In genomic region chr7:131328387-131329175, GRCh38 we compare ENCODE assay signal across 8 cellular contexts. TPM values are rescaled to one million over a fixed set of nuclear protein-coding genes. Genes with fewer than 3 reads are reported as not detected.
DNase-seq lines count a peak whose midpoint lies in the region; ATAC-seq and TF ChIP-seq lines count a peak whose summit lies in the region.

No MANE protein-coding gene starts in this region.

- peaks cover 4% of the 10 kb centered on the region for H3K79me1 ChIP-seq in neuronal stem cell (ENCODE audit: low read depth, low read length)

- peak overlapping the region; percentile 94 for H3K4me3 ChIP-seq in fibroblast of pulmonary artery (replicated peaks; ENCODE audit: low read depth, low read length)
- H3K4me3 ChIP-seq in neuronal stem cell (ENCODE audit: low read length in 2 of 2): peak overlapping the region; percentile 93 to 95

- no CpG with 5 or more reads among the region's 19 CpGs for WGBS in neuronal stem cell (ENCODE audit: extremely low coverage in 2 of 2, insufficient read length in 2 of 2, insufficient replicate concordance in 1 of 2), 2 donors

- peak overlapping the region; percentile 89 for H3K23ac ChIP-seq in neuronal stem cell (ENCODE audit: low read depth, low read length, poor library complexity)

- H3K9ac ChIP-seq in neuronal stem cell (ENCODE audit: low read depth, low read length, poor library complexity): peak overlapping the region; percentile 99

- H3K4me2 ChIP-seq in neuronal stem cell (ENCODE audit: insufficient read depth, low read length, poor library complexity, severe bottlenecking): no peak overlapping the region

- no peaks in the 10 kb centered on the region for H3K27me3 Mint-ChIP-seq in T-helper 17 cell

- H3K4ac ChIP-seq in neuronal stem cell (ENCODE audit: low read length): no peak overlapping the region

- peaks cover 0 to 14% of the 10 kb centered on the region in 2 donors for H3K36me3 ChIP-seq in neuronal stem cell (replicated peaks in 1 of 2; ENCODE audit: control insufficient read depth in 2 of 2, insufficient read depth in 2 of 2, low read length in 2 of 2)

- intact Hi-C loops in posterior cingulate gyrus (cut with DNase I): loop anchor here (5.0 kb wide), 3 partner anchors 94 to 261 kb away; no protein-coding TSS in a partner anchor

- no peak overlapping the region for H2BK12ac ChIP-seq in neuronal stem cell (ENCODE audit: low read length)

- TF ChIP-seq CTCF in fibroblast of pulmonary artery (IDR thresholded peaks at IDR 0.05; ENCODE audit: low read length, missing control alignments): no peak

- H3K27ac ChIP-seq in neuronal stem cell (replicated peaks; ENCODE audit: low read length): no peak overlapping the region

- H2BK15ac ChIP-seq in neuronal stem cell (ENCODE audit: low read length): no peak overlapping the region

- peak overlapping the region; percentile 97 for H2BK5ac ChIP-seq in neuronal stem cell (ENCODE audit: low read length)

- H4K91ac ChIP-seq in neuronal stem cell (ENCODE audit: low read depth, low read length, poor library complexity): no peak overlapping the region

- peaks cover 6% of the 10 kb centered on the region for H3K36me3 Mint-ChIP-seq in T-helper 17 cell (ENCODE audit: low read depth)

- H2AK5ac ChIP-seq in neuronal stem cell (ENCODE audit: low read depth, low read length): peak overlapping the region; percentile 83

- H3K4me1 Mint-ChIP-seq in T-helper 17 cell: peaks cover 53% of the 10 kb centered on the region

- ATAC-seq in GM21423 (IDR thresholded peaks at IDR 0.05; ENCODE audit: unreplicated experiment): peak; percentile 18
- no peak for ATAC-seq in T-helper 17 cell

- DNase-seq in AG08396 (ENCODE audit: low spot score): peak; percentile 45
- DNase-seq in T-helper 17 cell: no peak
- peak; percentile 42 for DNase-seq in fibroblast of pulmonary artery (ENCODE audit: low read depth)
- no peak for DNase-seq in neuronal stem cell (ENCODE audit: low spot score)
- DNase-seq in stimulated activated CD4-positive, alpha-beta T cell treated with anti-CD3 and anti-CD28 coated beads, Interleukin-4, amount 100 ng/mL, for 1 hour: no peak
- DNase-seq in posterior cingulate gyrus: no peak
- no peak for DNase-seq in activated CD4-positive, CD25-positive, alpha-beta regulatory T cell (lab: John Stamatoyannopoulos, UW)

- peak overlapping the region; percentile 100 for H3K18ac ChIP-seq in neuronal stem cell (ENCODE audit: low read length)

- H3K27ac Mint-ChIP-seq in T-helper 17 cell: peak overlapping the region; percentile 98

- no peaks in the 10 kb centered on the region for H3K9me3 ChIP-seq in T-helper 17 cell (ENCODE audit: control insufficient read depth, low read length, poor library complexity, severe bottlenecking)
- H3K9me3 ChIP-seq in neuronal stem cell (replicated peaks in 1 of 2; ENCODE audit: control insufficient read depth in 2 of 2, insufficient read depth in 1 of 2, low read depth in 1 of 2, low read length in 2 of 2): peaks cover 0 to 11% of the 10 kb centered on the region in 2 donors

- no peak overlapping the region for H4K8ac ChIP-seq in neuronal stem cell (ENCODE audit: low read depth, low read length)

- H3K14ac ChIP-seq in neuronal stem cell (ENCODE audit: low read length): no peak overlapping the region

- no peaks in the 10 kb centered on the region for H3K27me3 ChIP-seq in neuronal stem cell (ENCODE audit: control insufficient read depth in 3 of 3, insufficient read depth in 3 of 3, low read depth in 1 of 3, low read length in 3 of 3)

- H2AFZ ChIP-seq in neuronal stem cell (ENCODE audit: low read length): peak overlapping the region; percentile 89

- peaks cover 3 to 9% of the 10 kb centered on the region in 2 donors for H3K4me1 ChIP-seq in neuronal stem cell (ENCODE audit: control insufficient read depth in 2 of 2, insufficient read depth in 1 of 2, low read depth in 1 of 2, low read length in 2 of 2)

- H3K4me3 Mint-ChIP-seq in T-helper 17 cell: peak overlapping the region; percentile 97

- no peak overlapping the region for H2BK120ac ChIP-seq in neuronal stem cell (ENCODE audit: low read depth, low read length)

RNA-seq across cellular contexts. Expression of gene MKLN1, which starts 0.9 kb away (rescaled TPM):
- total RNA-seq in T-helper 17 cell: 10 to 100 TPM; 46.5 to 51.1 TPM
- polyA plus RNA-seq in neuronal stem cell (2013, experiment 1 of 2): 14.0 TPM
- polyA plus RNA-seq in neuronal stem cell (2013, experiment 2 of 2): 14.8 TPM

Comparison
In these comparisons a context has a peak if more than half of its experiments do, and no peak if none do; other contexts are left out.
1. DNase-seq: peak in AG08396 (single experiment) and fibroblast of pulmonary artery (single experiment); none in T-helper 17 cell (0 of 3), neuronal stem cell (single experiment), stimulated activated CD4-positive, alpha-beta T cell treated with anti-CD3 and anti-CD28 coated beads, Interleukin-4, amount 100 ng/mL, for 1 hour (single experiment), posterior cingulate gyrus (0 of 10) and activated CD4-positive, CD25-positive, alpha-beta regulatory T cell (0 of 4).